8 cellular contexts compared by ENCODE assay signal in the genomic region with DNA sequence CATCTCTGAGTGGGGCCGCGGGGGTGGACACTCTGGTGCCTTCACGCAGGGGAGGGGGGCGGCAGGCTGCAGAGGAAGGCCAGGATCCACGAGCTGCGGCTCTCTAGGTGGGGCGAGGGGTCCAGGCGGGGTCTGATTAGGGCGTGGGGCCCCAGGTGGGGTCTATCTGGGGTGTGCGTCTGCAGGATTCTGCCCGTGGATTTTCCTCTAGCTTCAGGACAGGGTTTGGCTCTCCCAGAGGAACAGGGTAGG. TPM values are rescaled to one million over a fixed set of nuclear protein-coding genes. Genes with fewer than 3 reads are reported as not detected.
DNase-seq lines count a peak whose midpoint lies in the region; ATAC-seq, FAIRE-seq and TF ChIP-seq lines count a peak whose summit lies in the region.

No MANE protein-coding gene starts in this region.

- no peak for DNase-seq in Panc1 (ENCODE audit: low read depth, low spot score)
- no peak for DNase-seq in fibroblast of mammary gland (ENCODE audit: low read depth)
- no peak for DNase-seq in pancreas
- DNase-seq in dedifferentiated amniotic fluid mesenchymal stem cell (ENCODE audit: extremely low spot score), result no peak
- DNase-seq in D341Med (ENCODE audit: low spot score), result no peak
- no peak for DNase-seq in T-helper 9 cell
- no peak for DNase-seq in NOMO-1 treated with DMSO at 0.1 percent for 48 hours (lab: John Stamatoyannopoulos, UW; ENCODE audit: unreplicated experiment)

- H3K9me3 ChIP-seq in Panc1 (ENCODE audit: control insufficient read depth, insufficient read depth, low read depth, low read length) (no peaks in the 10 kb centered on the region), pancreas (no peaks in the 10 kb centered on the region)

- in situ Hi-C loops in Panc1 (cut with HindIII; ENCODE audit: low pct_unique_long_range_greater_than_20kb, low sequenced_read_pairs), result no loop called here

- no peak for ATAC-seq in GM18505 (IDR thresholded peaks at IDR 0.05; ENCODE audit: unreplicated experiment)
- peak; percentile 25 for ATAC-seq in Panc1
- ATAC-seq in pancreas, result peak in 3 of 4 donors; percentile 8 to 16 (median 13)

- H3K36me3 ChIP-seq in Panc1 (ENCODE audit: control insufficient read depth, insufficient read depth, low read length) (no peaks in the 10 kb centered on the region), pancreas (peaks cover 0 to 6% (median 0%) of the 10 kb centered on the region in 3 donors)

- FAIRE-seq in pancreas (lab: Jason Lieb, UNC), result no peak

- no peaks in the 10 kb centered on the region for H3K27me3 ChIP-seq in Panc1 (ENCODE audit: control insufficient read depth, insufficient read depth, low read length)
- H3K27me3 ChIP-seq in pancreas, result no peaks in the 10 kb centered on the region

- TSS peak; percentile 79 for BruUV-seq in Panc1 (replicated peaks; lab: Mats Ljungman, UMichigan)

- peaks cover 33% of the 10 kb centered on the region for H3K4me1 ChIP-seq in Panc1 (ENCODE audit: control insufficient read depth, insufficient read depth, low read length)
- peaks cover 2 to 16% (median 13%) of the 10 kb centered on the region in 3 donors for H3K4me1 ChIP-seq in pancreas

- POLR2A ChIA-PET in Panc1 (lab: Charles Lee), result no interaction called here

- 0 to 2% methylated on average over 11 of the region's 11 CpGs for WGBS in pancreas, 2 donors

- intact Hi-C loops in Panc1 (cut with micrococcal nuclease; ENCODE audit: unreplicated experiment) (no loop called here), pancreas (cut with DNase I) (no loop called here)

- H3K27ac ChIP-seq in Panc1 (ENCODE audit: low read length), result peak overlapping the region; percentile 83
- H3K27ac ChIP-seq in pancreas, result peak overlapping the region in 3 of 4 donors; percentile 55 to 63 (median 60)

- peak; percentile 43 for TF ChIP-seq POLR2A in GM18505 (IDR thresholded peaks at IDR 0.05; ENCODE audit: borderline replicate concordance, extremely low read depth, insufficient read depth, insufficient read length)

- TF ChIP-seq CTCF in Panc1 (IDR thresholded peaks at IDR 0.05), result no peak
- no peak for TF ChIP-seq CTCF in fibroblast of mammary gland (conservative IDR thresholded peaks at IDR 0.05; ENCODE audit: control insufficient read depth, insufficient read depth, low read depth, low read length)
- TF ChIP-seq CTCF in pancreas (IDR thresholded peaks at IDR 0.05), result no peak

- CTCF ChIA-PET in Panc1 (lab: Charles Lee), result no interaction called here

- H3K4me3 ChIP-seq in Panc1 (ENCODE audit: low read depth in 2 of 2, low read length in 2 of 2) (peak overlapping the region; percentile 65 to 80), fibroblast of mammary gland (ENCODE audit: control insufficient read depth, low read depth, low read length) (peak overlapping the region; percentile 39), pancreas (peak overlapping the region; percentile 45 to 65 (median 54))

RNA-seq across cellular contexts. Expression of a gene that starts 6.3 kb away (rescaled TPM):
- total RNA-seq in Panc1 (2021; ENCODE audit: unreplicated experiment), result 27.7 TPM
- polyA plus RNA-seq in Panc1 (2012; ENCODE audit: insufficient read length), result 34.7 TPM
- total RNA-seq in pancreas, result 1 to 10 TPM; 4.8 to 9.9 (median 8.5) TPM
- 10 to 100 TPM; 12.4 to 14.8 TPM for polyA plus RNA-seq in pancreas

RNA-seq across cellular contexts. Expression of a gene that starts 6.4 kb away (rescaled TPM):
- total RNA-seq in Panc1 (2021; ENCODE audit: unreplicated experiment) (55.6 TPM), pancreas (10 to 100 TPM; 12.3 to 21.5 (median 14.7) TPM)
- 76.9 TPM for polyA plus RNA-seq in Panc1 (2012; ENCODE audit: insufficient read length)
- 10 to 100 TPM; 12.7 to 18.4 TPM for polyA plus RNA-seq in pancreas
